18 cellular contexts compared by ENCODE assay signal in the genomic region with DNA sequence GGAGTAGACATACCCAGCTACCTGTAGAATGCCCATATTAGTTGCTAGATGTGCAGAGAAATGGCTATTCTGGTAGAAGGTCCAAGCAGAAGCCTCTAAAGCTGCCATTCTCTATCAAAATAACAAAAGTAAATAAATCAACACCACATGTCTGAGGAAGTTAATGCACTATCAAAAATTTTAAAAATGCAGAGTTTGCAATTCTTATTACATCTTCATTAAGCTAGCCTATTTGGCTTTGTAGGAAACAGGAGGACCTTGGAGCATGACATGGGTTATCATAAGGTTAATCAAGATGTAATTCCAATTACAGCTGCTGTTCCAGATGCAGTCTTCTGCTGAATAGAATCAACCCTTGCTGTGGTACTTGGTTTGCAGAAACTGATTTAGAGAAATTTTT.
DNase-seq lines count a peak whose midpoint lies in the region; ATAC-seq, FAIRE-seq and TF ChIP-seq lines count a peak whose summit lies in the region.
"Had no signal": no experiment of that assay in that cellular context is flagged by ENCODE, and none has a peak within 500 bp of the region (broad histone marks: within the 10 kb centered on the region; RNA-seq: fewer than 3 reads in every experiment).

No MANE protein-coding gene starts in this region.

- H3K4me2 ChIP-seq in A549 (no peak overlapping the region), DND-41 (ENCODE audit: insufficient read depth, low read length) (no peak overlapping the region), MM.1S (ENCODE audit: low read depth, low read length) (peak overlapping the region; percentile 53)

- no peaks in the 10 kb centered on the region for H3K27me3 Mint-ChIP-seq in CD8-positive, alpha-beta T cell (ENCODE audit: low read depth)
- H3K27me3 Mint-ChIP-seq: B cell; CD4-positive, alpha-beta T cell had no signal

- intact Hi-C loops in heart right ventricle (cut with DNase I) = no loop called here
- intact Hi-C loops in CD8-positive, alpha-beta T cell (cut with DNase I, micrococcal nuclease) = no loop called here

- no peak for FAIRE-seq in A549 (lab: Jason Lieb, UNC)
- FAIRE-seq: GM12891, HTR-8/SVneo had no signal

- H3K79me2 ChIP-seq in DND-41 (ENCODE audit: insufficient read depth, low read length) (no peaks in the 10 kb centered on the region), MM.1S (ENCODE audit: low read length) (no peaks in the 10 kb centered on the region)

- H3K4me1 ChIP-seq in A549 = no peaks in the 10 kb centered on the region
- H3K4me1 ChIP-seq in DND-41 (ENCODE audit: insufficient read depth, low read length) = peaks cover 39% of the 10 kb centered on the region
- peaks cover 21% of the 10 kb centered on the region for H3K4me1 ChIP-seq in MM.1S (ENCODE audit: low read length)
- no peaks in the 10 kb centered on the region for H3K4me1 ChIP-seq in heart right ventricle
- H3K4me1 ChIP-seq in CD8-positive, alpha-beta T cell (ENCODE audit: insufficient read depth, low read length) = no peaks in the 10 kb centered on the region
- H3K4me1 ChIP-seq: HAP-1 had no signal

- no peaks in the 10 kb centered on the region for H3K9me3 ChIP-seq in A549
- peaks cover 11% of the 10 kb centered on the region for H3K9me3 ChIP-seq in DND-41 (ENCODE audit: insufficient read depth, low read length, severe bottlenecking)
- H3K9me3 ChIP-seq in MM.1S (replicated peaks; ENCODE audit: insufficient read depth, low read length) = no peaks in the 10 kb centered on the region
- no peaks in the 10 kb centered on the region for H3K9me3 ChIP-seq in heart right ventricle
- H3K9me3 ChIP-seq in CD8-positive, alpha-beta T cell (ENCODE audit: low read length) = no peaks in the 10 kb centered on the region
- H3K9me3 ChIP-seq: HAP-1 had no signal

- no peaks in the 10 kb centered on the region for H3K36me3 Mint-ChIP-seq in CD8-positive, alpha-beta T cell

- TF ChIP-seq POLR2A in A549 (IDR thresholded peaks at IDR 0.05; ENCODE audit: low read length) = no peak

- POLR2A ChIA-PET in A549 (lab: Yijun Ruan, JAX) = no interaction called here
- POLR2A ChIA-PET in CD8-positive, alpha-beta T cell (lab: Charles Lee) = no interaction called here

- TF ChIP-seq RAD21 in A549 (conservative IDR thresholded peaks at IDR 0.05 in 1 of 2, IDR thresholded peaks at IDR 0.05 in 1 of 2) = no peak

- no peak overlapping the region for H3K27ac Mint-ChIP-seq in CD8-positive, alpha-beta T cell
- H3K27ac Mint-ChIP-seq: B cell; CD4-positive, alpha-beta T cell had no signal

- no peaks in the 10 kb centered on the region for H3K4me1 Mint-ChIP-seq in CD8-positive, alpha-beta T cell (ENCODE audit: low read depth)
- H3K4me1 Mint-ChIP-seq: B cell had no signal

- TF ChIP-seq CTCF in A549 (IDR thresholded peaks at IDR 0.05) (no peak), DND-41 (IDR thresholded peaks at IDR 0.05; ENCODE audit: borderline replicate concordance, extremely low read depth, low read length, poor library complexity, severe bottlenecking) (no peak), MM.1S (IDR thresholded peaks at IDR 0.05; ENCODE audit: low read length) (no peak), heart right ventricle (IDR thresholded peaks at IDR 0.05) (no peak)
- no peak for TF ChIP-seq CTCF in CD8-positive, alpha-beta T cell (IDR thresholded peaks at IDR 0.05)

- no peak overlapping the region for H3K4me3 ChIP-seq in A549
- no peak overlapping the region for H3K4me3 ChIP-seq in DND-41 (ENCODE audit: low read depth in 1 of 2, low read length in 2 of 2)
- no peak overlapping the region for H3K4me3 ChIP-seq in MM.1S (ENCODE audit: low read length)
- H3K4me3 ChIP-seq in heart right ventricle = no peak overlapping the region
- H3K4me3 ChIP-seq in CD8-positive, alpha-beta T cell (ENCODE audit: low read depth, low read length) = no peak overlapping the region
- H3K4me3 ChIP-seq: GM23248, HAP-1 had no signal

- ATAC-seq in A549 = no peak
- no peak for ATAC-seq in DND-41 (ENCODE audit: insufficient read depth, low read depth)
- ATAC-seq in SK-N-SH treated with all-trans-retinoic acid at 6 μM for 48 hours = peak; percentile 60
- no peak for ATAC-seq in heart right ventricle
- ATAC-seq in CD8-positive, alpha-beta T cell = no peak
- ATAC-seq in HG03354 (IDR thresholded peaks at IDR 0.05; ENCODE audit: poor library complexity, severe bottlenecking, unreplicated experiment) = no peak

- no peak overlapping the region for H3K4me3 Mint-ChIP-seq in CD8-positive, alpha-beta T cell
- H3K4me3 Mint-ChIP-seq: B cell; CD4-positive, alpha-beta T cell had no signal

- H3K27ac ChIP-seq in A549 = no peak overlapping the region
- peak overlapping the region; percentile 81 for H3K27ac ChIP-seq in DND-41 (ENCODE audit: low read length)
- peak overlapping the region; percentile 49; the same call in 1 of the 2 replicates for H3K27ac ChIP-seq in MM.1S (ENCODE audit: low read length)
- no peak overlapping the region for H3K27ac ChIP-seq in heart right ventricle
- no peak overlapping the region for H3K27ac ChIP-seq in CD8-positive, alpha-beta T cell (ENCODE audit: low read depth, low read length)
- H3K27ac ChIP-seq: C4-2B, GM23248 had no signal

- no peaks in the 10 kb centered on the region for H4K20me1 ChIP-seq in DND-41 (ENCODE audit: insufficient read depth, low read length)
- no peaks in the 10 kb centered on the region for H4K20me1 ChIP-seq in MM.1S (ENCODE audit: insufficient read depth, low read length)

- CTCF ChIA-PET in A549 (lab: Yijun Ruan, JAX) = no interaction called here
- CTCF ChIA-PET in CD8-positive, alpha-beta T cell (lab: Charles Lee) = no interaction called here

- peaks cover 19% of the 10 kb centered on the region for H3F3A ChIP-seq in MM.1S (ENCODE audit: insufficient read depth, low read length)

- H3K9ac ChIP-seq in DND-41 (ENCODE audit: low read depth, low read length) (no peak overlapping the region), MM.1S (ENCODE audit: low read length) (no peak overlapping the region)
- H3K9ac ChIP-seq: GM23248 had no signal

- TF ChIP-seq EP300 in A549 (IDR thresholded peaks at IDR 0.05) = no peak

- DNase-seq in A549 (ENCODE audit: low read depth in 1 of 2, low spot score in 1 of 2) (no peak), DND-41 (no peak), MM.1S (no peak), heart right ventricle (no peak), activated T-cell treated with anti-CD3 and anti-CD28 coated beads for 4 hours (no peak)
- DNase-seq in CD8-positive, alpha-beta T cell = no peak
- DNase-seq: 8988T; CD4-positive, alpha-beta T cell; DMS79; GF-D8 had no signal

- H3K9me3 Mint-ChIP-seq in CD8-positive, alpha-beta T cell = peaks cover 4% of the 10 kb centered on the region

- H3K27me3 ChIP-seq in DND-41 (ENCODE audit: insufficient read depth, low read length, poor library complexity) (no peaks in the 10 kb centered on the region), MM.1S (replicated peaks; ENCODE audit: insufficient read depth, low read length) (no peaks in the 10 kb centered on the region; the same call in 1 of the 2 replicates), heart right ventricle (no peaks in the 10 kb centered on the region)
- H3K27me3 ChIP-seq in CD8-positive, alpha-beta T cell (ENCODE audit: insufficient read depth, low read length) = no peaks in the 10 kb centered on the region

- H3K9me2 ChIP-seq in MM.1S (replicated peaks; ENCODE audit: insufficient read depth, low read length) = no peaks in the 10 kb centered on the region

- no peak overlapping the region for H2AFZ ChIP-seq in DND-41 (ENCODE audit: low read depth, low read length)
- H2AFZ ChIP-seq in MM.1S (ENCODE audit: low read length) = no peak overlapping the region
- H2AFZ ChIP-seq: GM23248 had no signal

- no peaks in the 10 kb centered on the region for H3K36me3 ChIP-seq in DND-41 (ENCODE audit: insufficient read depth, low read length)
- H3K36me3 ChIP-seq in MM.1S (replicated peaks; ENCODE audit: insufficient read depth, low read length) = no peaks in the 10 kb centered on the region
- H3K36me3 ChIP-seq in heart right ventricle = no peaks in the 10 kb centered on the region
- H3K36me3 ChIP-seq in CD8-positive, alpha-beta T cell (ENCODE audit: insufficient read depth, low read length) = no peaks in the 10 kb centered on the region
- H3K36me3 ChIP-seq: HAP-1 had no signal

TF ChIP-seq in A549, 52 proteins besides CTCF, POLR2A, EP300 and RAD21:
- TF ChIP-seq MAFK (IDR thresholded peaks at IDR 0.05; ENCODE audit: partially characterized antibody) = peak; percentile 67
- TF ChIP-seq NR3C1 (IDR thresholded peaks at IDR 0.05) = no peak
TF ChIP-seq in A549: peak in this region for 1.

TF ChIP-seq in SK-N-SH treated with all-trans-retinoic acid at 6 μM for 48 hours, 23 proteins besides CTCF, POLR2A, EP300 and RAD21:
- TF ChIP-seq ZFP30 (CRISPR knock-in tag; IDR thresholded peaks at IDR 0.05) = no peak
- TF ChIP-seq POU6F1 (CRISPR knock-in tag; IDR thresholded peaks at IDR 0.05; ENCODE audit: borderline replicate concordance, low read depth) = no peak
- TF ChIP-seq ZNF8 (CRISPR knock-in tag; IDR thresholded peaks at IDR 0.05) = no peak
- TF ChIP-seq OSR1 (CRISPR knock-in tag; IDR thresholded peaks at IDR 0.05) = no peak
- no peak for TF ChIP-seq SNAI2 (CRISPR knock-in tag; IDR thresholded peaks at IDR 0.05)
- no peak for TF ChIP-seq TCF4 (CRISPR knock-in tag; IDR thresholded peaks at IDR 0.05; ENCODE audit: borderline replicate concordance)
- no peak for TF ChIP-seq RARB (CRISPR knock-in tag; IDR thresholded peaks at IDR 0.05)
- TF ChIP-seq PPARA (CRISPR knock-in tag; IDR thresholded peaks at IDR 0.05; ENCODE audit: borderline replicate concordance) = no peak
- no peak for TF ChIP-seq BACH2 (CRISPR knock-in tag; IDR thresholded peaks at IDR 0.05; ENCODE audit: borderline replicate concordance)

Comparison
In these comparisons a context has a peak if more than half of its experiments do, and no peak if none do; other contexts are left out.
1. H3K27ac ChIP-seq: peak in DND-41 (single experiment) and MM.1S (single experiment); none in A549 (0 of 2), heart right ventricle (0 of 10) and CD8-positive, alpha-beta T cell (single experiment).